In genomic region chr5:33848554-33848953, GRCh38 we compare ENCODE assay signal across 19 cellular contexts. TPM values are rescaled to one million over a fixed set of nuclear protein-coding genes. Genes with fewer than 3 reads are reported as not detected.
DNase-seq lines count a peak whose midpoint lies in the region; ATAC-seq, FAIRE-seq and TF ChIP-seq lines count a peak whose summit lies in the region.
"Had no signal": no experiment of that assay in that cellular context is flagged by ENCODE, and none has a peak within 500 bp of the region (broad histone marks: within the 10 kb centered on the region; RNA-seq: fewer than 3 reads in every experiment).

No MANE protein-coding gene starts in this region.

- peak; percentile 90 for FAIRE-seq in GM12892 (lab: Jason Lieb, UNC)

- DNase-seq in GM12892 (ENCODE audit: insufficient read length) (no peak), NCI-H2029 (lab: John Stamatoyannopoulos, UW) (no peak), NCI-H774 (lab: John Stamatoyannopoulos, UW) (no peak), GOT3 (lab: John Stamatoyannopoulos, UW) (no peak)
- no peak for DNase-seq in stimulated activated CD4-positive, alpha-beta T cell treated with anti-CD3 and anti-CD28 coated beads, Interleukin-4, amount 100 ng/mL, for 1 hour
- DNase-seq: activated T-cell treated with anti-CD3 and anti-CD28 coated beads, Interleukin-2, amount 50 U/mL, for 1 hour; Caco-2; colonic mucosa; esophagus squamous epithelium; naive B cell; NCI-H1436; NCI-H446 treated with DMSO at 0.1 percent for 48 hours; stimulated activated CD4-positive, alpha-beta T cell treated with anti-CD3 and anti-CD28 coated beads, Interleukin-15, amount 100 ng/mL, for 24 hours; T-cell; trophoblast cell had no signal

- peak; percentile 31 for ATAC-seq in GM19395 (IDR thresholded peaks at IDR 0.05; ENCODE audit: unreplicated experiment)
- ATAC-seq in HG02763 (IDR thresholded peaks at IDR 0.05; ENCODE audit: unreplicated experiment) = peak; percentile 33
- peak; percentile 26 for ATAC-seq in HG03520 (IDR thresholded peaks at IDR 0.05; ENCODE audit: unreplicated experiment)
- ATAC-seq: Panc1, T-cell had no signal

- no peak for TF ChIP-seq POLR2A in GM12892 (IDR thresholded peaks at IDR 0.05; ENCODE audit: low read depth, low read length)

RNA-seq across cellular contexts. Expression of gene ADAMTS12, which starts 43.2 kb away (rescaled TPM):
- 12.6 TPM for polyA plus RNA-seq in GM12892 (2012; ENCODE audit: missing spikeins)
